8 cellular contexts compared by ENCODE assay signal in the genomic region with DNA sequence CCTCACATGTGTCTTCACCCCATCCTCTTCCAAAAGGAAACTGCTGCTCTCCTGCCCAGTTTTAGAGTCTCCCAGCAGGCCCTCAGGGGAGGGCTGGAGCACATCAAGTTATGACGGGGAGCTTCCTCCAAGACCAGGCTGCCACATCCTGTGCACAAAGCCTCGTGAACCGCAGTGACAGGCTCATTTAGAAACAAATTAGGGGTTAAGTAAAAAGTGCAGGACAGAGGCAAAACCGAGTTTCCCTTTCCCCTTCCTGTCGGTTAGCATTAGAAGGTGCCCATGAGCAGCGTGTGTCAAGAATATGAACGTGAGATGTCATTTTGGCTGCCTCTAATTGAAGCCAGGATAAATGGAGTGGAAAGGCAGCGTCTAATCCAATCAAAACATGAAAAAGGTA.
A peak's percentile ranks its signal among the peaks of the same experiment; 100 is the strongest.
DNase-seq lines count a peak whose midpoint lies in the region; ATAC-seq lines count a peak whose summit lies in the region.

No MANE protein-coding gene starts in this region.

- H3K4me1 Mint-ChIP-seq in activated T-helper 17 cell treated with anti-CD3 and anti-CD28 coated beads, Interleukin-2, amount 50 U/mL, for 72 hours = peaks cover 19% of the 10 kb centered on the region

- H3K9me3 Mint-ChIP-seq in activated T-helper 17 cell treated with anti-CD3 and anti-CD28 coated beads, Interleukin-2, amount 50 U/mL, for 72 hours = no peaks in the 10 kb centered on the region

- DNase-seq in EH (ENCODE audit: low read depth) (peak; percentile 37), HT1080 (ENCODE audit: low read depth) (peak; percentile 49), islet precursor cell (no peak), LoVo (ENCODE audit: low spot score) (no peak), NCI-H2227 treated with DMSO at 0.1 percent for 48 hours (lab: John Stamatoyannopoulos, UW) (no peak)
- no peak for DNase-seq in effector CD8-positive, alpha-beta T cell (lab: John Stamatoyannopoulos, UW)

- H3K36me3 Mint-ChIP-seq in activated T-helper 17 cell treated with anti-CD3 and anti-CD28 coated beads, Interleukin-2, amount 50 U/mL, for 72 hours (ENCODE audit: low read depth) = no peaks in the 10 kb centered on the region

- H3K27ac Mint-ChIP-seq in activated T-helper 17 cell treated with anti-CD3 and anti-CD28 coated beads, Interleukin-2, amount 50 U/mL, for 72 hours = no peak overlapping the region

- H3K4me3 Mint-ChIP-seq in activated T-helper 17 cell treated with anti-CD3 and anti-CD28 coated beads, Interleukin-2, amount 50 U/mL, for 72 hours = peak overlapping the region; percentile 23

- peak; percentile 97 for ATAC-seq in GM21367 (IDR thresholded peaks at IDR 0.05; ENCODE audit: unreplicated experiment)
- peak; percentile 95 for ATAC-seq in activated T-helper 17 cell treated with anti-CD3 and anti-CD28 coated beads, Interleukin-2, amount 50 U/mL, for 72 hours (replicated peaks)

- H3K27me3 Mint-ChIP-seq in activated T-helper 17 cell treated with anti-CD3 and anti-CD28 coated beads, Interleukin-2, amount 50 U/mL, for 72 hours = peaks cover 3% of the 10 kb centered on the region

Comparison
In these comparisons a context has a peak if more than half of its experiments do, and no peak if none do; other contexts are left out.
1. DNase-seq: peak in EH (single experiment) and HT1080 (single experiment); none in effector CD8-positive, alpha-beta T cell (single experiment), islet precursor cell (single experiment), LoVo (single experiment) and NCI-H2227 treated with DMSO at 0.1 percent for 48 hours (single experiment).